1 cellular context compared by ENCODE assay signal in the genomic region with DNA sequence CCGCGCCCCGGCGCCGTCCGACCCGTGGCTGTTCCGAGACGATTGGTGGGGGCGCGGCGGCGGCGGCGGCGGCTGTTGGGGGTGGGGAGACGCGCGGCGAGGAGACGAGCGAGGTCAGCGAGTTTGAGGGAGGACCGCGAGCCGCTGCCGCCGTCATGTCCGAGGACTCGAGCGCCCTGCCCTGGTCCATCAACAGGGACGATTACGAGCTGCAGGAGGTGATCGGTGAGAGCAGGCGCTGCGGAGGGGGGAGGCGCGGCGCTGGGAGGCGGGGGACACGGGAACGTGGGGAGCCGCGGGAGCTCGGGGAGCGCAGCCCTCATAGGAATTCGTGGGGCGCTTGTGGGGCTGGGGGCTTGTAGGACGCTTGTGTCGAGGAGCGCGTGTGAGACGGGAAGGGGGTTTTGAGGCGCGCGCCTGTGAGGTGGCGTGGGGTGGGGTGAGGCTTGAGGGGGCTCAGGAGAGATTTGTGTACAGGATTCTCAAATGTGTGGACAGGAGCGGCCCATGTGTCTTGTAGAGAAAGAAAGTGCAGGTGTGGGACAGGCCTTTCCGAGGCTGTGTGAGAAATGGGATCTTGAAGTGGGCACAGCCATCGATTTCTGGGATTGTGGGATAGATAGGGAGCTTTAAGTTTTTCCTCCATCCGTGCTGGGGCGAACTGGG.
TF ChIP-seq lines count a peak whose summit lies in the region.

No MANE protein-coding gene starts in this region.

TF ChIP-seq in HepG2, 621 proteins besides CTCF, POLR2A, EP300 and RAD21 (continued from another document):
- TF ChIP-seq, protein P1, sequence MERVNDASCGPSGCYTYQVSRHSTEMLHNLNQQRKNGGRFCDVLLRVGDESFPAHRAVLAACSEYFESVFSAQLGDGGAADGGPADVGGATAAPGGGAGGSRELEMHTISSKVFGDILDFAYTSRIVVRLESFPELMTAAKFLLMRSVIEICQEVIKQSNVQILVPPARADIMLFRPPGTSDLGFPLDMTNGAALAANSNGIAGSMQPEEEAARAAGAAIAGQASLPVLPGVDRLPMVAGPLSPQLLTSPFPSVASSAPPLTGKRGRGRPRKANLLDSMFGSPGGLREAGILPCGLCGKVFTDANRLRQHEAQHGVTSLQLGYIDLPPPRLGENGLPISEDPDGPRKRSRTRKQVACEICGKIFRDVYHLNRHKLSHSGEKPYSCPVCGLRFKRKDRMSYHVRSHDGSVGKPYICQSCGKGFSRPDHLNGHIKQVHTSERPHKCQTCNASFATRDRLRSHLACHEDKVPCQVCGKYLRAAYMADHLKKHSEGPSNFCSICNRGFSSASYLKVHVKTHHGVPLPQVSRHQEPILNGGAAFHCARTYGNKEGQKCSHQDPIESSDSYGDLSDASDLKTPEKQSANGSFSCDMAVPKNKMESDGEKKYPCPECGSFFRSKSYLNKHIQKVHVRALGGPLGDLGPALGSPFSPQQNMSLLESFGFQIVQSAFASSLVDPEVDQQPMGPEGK (CRISPR knock-in tag; IDR thresholded peaks at IDR 0.05): 0 out of 2 replicates have a peak, but pooled peaks have one; percentile 4
- TF ChIP-seq, protein P2, sequence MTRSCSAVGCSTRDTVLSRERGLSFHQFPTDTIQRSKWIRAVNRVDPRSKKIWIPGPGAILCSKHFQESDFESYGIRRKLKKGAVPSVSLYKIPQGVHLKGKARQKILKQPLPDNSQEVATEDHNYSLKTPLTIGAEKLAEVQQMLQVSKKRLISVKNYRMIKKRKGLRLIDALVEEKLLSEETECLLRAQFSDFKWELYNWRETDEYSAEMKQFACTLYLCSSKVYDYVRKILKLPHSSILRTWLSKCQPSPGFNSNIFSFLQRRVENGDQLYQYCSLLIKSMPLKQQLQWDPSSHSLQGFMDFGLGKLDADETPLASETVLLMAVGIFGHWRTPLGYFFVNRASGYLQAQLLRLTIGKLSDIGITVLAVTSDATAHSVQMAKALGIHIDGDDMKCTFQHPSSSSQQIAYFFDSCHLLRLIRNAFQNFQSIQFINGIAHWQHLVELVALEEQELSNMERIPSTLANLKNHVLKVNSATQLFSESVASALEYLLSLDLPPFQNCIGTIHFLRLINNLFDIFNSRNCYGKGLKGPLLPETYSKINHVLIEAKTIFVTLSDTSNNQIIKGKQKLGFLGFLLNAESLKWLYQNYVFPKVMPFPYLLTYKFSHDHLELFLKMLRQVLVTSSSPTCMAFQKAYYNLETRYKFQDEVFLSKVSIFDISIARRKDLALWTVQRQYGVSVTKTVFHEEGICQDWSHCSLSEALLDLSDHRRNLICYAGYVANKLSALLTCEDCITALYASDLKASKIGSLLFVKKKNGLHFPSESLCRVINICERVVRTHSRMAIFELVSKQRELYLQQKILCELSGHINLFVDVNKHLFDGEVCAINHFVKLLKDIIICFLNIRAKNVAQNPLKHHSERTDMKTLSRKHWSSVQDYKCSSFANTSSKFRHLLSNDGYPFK (CRISPR knock-in tag; IDR thresholded peaks at IDR 0.05; ENCODE audit: borderline replicate concordance): no peak
- TF ChIP-seq, protein P3, sequence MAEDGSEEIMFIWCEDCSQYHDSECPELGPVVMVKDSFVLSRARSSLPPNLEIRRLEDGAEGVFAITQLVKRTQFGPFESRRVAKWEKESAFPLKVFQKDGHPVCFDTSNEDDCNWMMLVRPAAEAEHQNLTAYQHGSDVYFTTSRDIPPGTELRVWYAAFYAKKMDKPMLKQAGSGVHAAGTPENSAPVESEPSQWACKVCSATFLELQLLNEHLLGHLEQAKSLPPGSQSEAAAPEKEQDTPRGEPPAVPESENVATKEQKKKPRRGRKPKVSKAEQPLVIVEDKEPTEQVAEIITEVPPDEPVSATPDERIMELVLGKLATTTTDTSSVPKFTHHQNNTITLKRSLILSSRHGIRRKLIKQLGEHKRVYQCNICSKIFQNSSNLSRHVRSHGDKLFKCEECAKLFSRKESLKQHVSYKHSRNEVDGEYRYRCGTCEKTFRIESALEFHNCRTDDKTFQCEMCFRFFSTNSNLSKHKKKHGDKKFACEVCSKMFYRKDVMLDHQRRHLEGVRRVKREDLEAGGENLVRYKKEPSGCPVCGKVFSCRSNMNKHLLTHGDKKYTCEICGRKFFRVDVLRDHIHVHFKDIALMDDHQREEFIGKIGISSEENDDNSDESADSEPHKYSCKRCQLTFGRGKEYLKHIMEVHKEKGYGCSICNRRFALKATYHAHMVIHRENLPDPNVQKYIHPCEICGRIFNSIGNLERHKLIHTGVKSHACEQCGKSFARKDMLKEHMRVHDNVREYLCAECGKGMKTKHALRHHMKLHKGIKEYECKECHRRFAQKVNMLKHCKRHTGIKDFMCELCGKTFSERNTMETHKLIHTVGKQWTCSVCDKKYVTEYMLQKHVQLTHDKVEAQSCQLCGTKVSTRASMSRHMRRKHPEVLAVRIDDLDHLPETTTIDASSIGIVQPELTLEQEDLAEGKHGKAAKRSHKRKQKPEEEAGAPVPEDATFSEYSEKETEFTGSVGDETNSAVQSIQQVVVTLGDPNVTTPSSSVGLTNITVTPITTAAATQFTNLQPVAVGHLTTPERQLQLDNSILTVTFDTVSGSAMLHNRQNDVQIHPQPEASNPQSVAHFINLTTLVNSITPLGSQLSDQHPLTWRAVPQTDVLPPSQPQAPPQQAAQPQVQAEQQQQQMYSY (CRISPR knock-in tag; IDR thresholded peaks at IDR 0.05): no peak
- no peak for TF ChIP-seq ATF7 (IDR thresholded peaks at IDR 0.05)
- TF ChIP-seq ATF7 (CRISPR knock-in tag; IDR thresholded peaks at IDR 0.05): 0 out of 2 replicates have a peak, but pooled peaks have one; percentile 54
- no peak for TF ChIP-seq NPAS2 (CRISPR knock-in tag; IDR thresholded peaks at IDR 0.05; ENCODE audit: borderline replicate concordance)
- TF ChIP-seq, protein P4, sequence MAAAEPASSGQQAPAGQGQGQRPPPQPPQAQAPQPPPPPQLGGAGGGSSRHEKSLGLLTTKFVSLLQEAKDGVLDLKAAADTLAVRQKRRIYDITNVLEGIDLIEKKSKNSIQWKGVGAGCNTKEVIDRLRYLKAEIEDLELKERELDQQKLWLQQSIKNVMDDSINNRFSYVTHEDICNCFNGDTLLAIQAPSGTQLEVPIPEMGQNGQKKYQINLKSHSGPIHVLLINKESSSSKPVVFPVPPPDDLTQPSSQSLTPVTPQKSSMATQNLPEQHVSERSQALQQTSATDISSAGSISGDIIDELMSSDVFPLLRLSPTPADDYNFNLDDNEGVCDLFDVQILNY (CRISPR knock-in tag; conservative IDR thresholded peaks at IDR 0.05): peak; percentile 77
- TF ChIP-seq MYNN (CRISPR knock-in tag; IDR thresholded peaks at IDR 0.05; ENCODE audit: low read depth): no peak
